7 cellular contexts compared by ENCODE assay signal in the genomic region with DNA sequence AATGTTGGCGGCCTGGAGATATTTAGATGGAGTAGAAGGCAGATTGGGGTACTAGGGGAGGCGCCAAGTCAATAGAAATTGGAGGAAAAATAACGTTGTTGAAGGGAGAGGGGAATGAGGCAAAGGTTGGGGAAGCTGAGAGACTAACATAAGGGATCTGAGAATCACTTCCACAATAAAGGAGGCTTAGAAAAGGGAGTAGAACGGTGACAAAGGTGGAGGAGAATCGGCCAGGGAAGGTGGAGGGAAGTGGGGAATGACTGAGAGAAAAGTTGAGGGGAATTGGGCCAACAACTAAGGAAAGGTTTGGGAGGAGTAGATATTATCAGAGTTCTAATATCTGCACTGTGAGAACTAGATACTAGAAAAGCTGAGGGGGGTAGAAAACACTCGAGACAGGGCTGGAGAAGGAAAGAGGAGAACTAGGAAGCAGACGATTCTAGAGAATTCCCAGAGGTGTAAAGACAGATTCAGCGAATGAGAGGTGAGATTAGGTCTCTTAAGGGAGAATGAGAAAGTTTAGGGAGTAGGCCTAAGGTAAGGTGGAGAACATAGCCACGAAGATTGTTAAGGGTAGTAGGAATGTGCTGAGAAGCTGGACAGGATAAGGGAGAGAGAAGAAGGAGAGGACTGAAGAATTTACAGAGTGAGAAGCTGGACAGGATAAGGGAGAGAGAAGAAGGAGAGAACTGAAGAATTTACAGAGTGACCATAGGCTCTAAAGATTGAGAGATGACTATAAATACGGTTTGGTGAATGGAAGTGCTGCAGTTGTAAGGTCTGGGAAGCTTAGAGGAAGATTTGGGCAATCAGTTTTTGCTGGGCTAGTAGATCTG. TPM values are rescaled to one million over a fixed set of nuclear protein-coding genes. Genes with fewer than 3 reads are reported as not detected.
DNase-seq lines count a peak whose midpoint lies in the region; ATAC-seq and TF ChIP-seq lines count a peak whose summit lies in the region.

No MANE protein-coding gene starts in this region.

- H3K4me1 ChIP-seq in adrenal gland (replicated peaks in 1 of 2) (peaks cover 16 to 50% of the 10 kb centered on the region in 2 donors), thyroid gland (peaks cover 24 to 27% of the 10 kb centered on the region in 2 donors)

- ATAC-seq in HG03565 (IDR thresholded peaks at IDR 0.05; ENCODE audit: unreplicated experiment), result no peak
- no peak for ATAC-seq in HG03469 (IDR thresholded peaks at IDR 0.05; ENCODE audit: unreplicated experiment)
- no peak for ATAC-seq in GM19328 (IDR thresholded peaks at IDR 0.05; ENCODE audit: unreplicated experiment)

- H3K27ac ChIP-seq in HL-60 (replicated peaks), result peak overlapping the region; percentile 61
- peak overlapping the region; percentile 60 to 95 (median 81) for H3K27ac ChIP-seq in adrenal gland
- H3K27ac ChIP-seq in thyroid gland, result peak overlapping the region; percentile 82 to 90 (median 83)

- 15 to 18% (median 16%) methylated on average over 10 of the region's 10 CpGs for WGBS in adrenal gland, 4 donors
- 13 to 14% methylated on average over 10 of the region's 10 CpGs for WGBS in thyroid gland, 2 donors

- TF ChIP-seq CTCF in HL-60 (IDR thresholded peaks at IDR 0.05; ENCODE audit: insufficient read depth, low read length) (no peak), adrenal gland (IDR thresholded peaks at IDR 0.05) (no peak), kidney epithelial cell (IDR thresholded peaks at IDR 0.05; ENCODE audit: insufficient read depth, low read length, poor library complexity, severe bottlenecking) (no peak), thyroid gland (IDR thresholded peaks at IDR 0.05) (no peak)

- TF ChIP-seq POLR2A in adrenal gland (IDR thresholded peaks at IDR 0.05) (no peak), thyroid gland (IDR thresholded peaks at IDR 0.05) (no peak)

- H3K27me3 ChIP-seq in HL-60 (ENCODE audit: insufficient read depth, poor library complexity, severe bottlenecking) (no peaks in the 10 kb centered on the region), adrenal gland (no peaks in the 10 kb centered on the region), kidney epithelial cell (ENCODE audit: control insufficient read depth, insufficient read depth, low read length) (no peaks in the 10 kb centered on the region), thyroid gland (no peaks in the 10 kb centered on the region)

- peaks cover 0 to 11% of the 10 kb centered on the region in 2 donors for H3K36me3 ChIP-seq in adrenal gland (replicated peaks in 1 of 2)
- no peaks in the 10 kb centered on the region for H3K36me3 ChIP-seq in kidney epithelial cell (ENCODE audit: control insufficient read depth, insufficient read depth, low read length)
- H3K36me3 ChIP-seq in thyroid gland, result peaks cover 0 to 8% of the 10 kb centered on the region in 2 donors

- DNase-seq in HL-60 (ENCODE audit: low read depth in 1 of 2, low spot score in 1 of 2) (no peak), adrenal gland (no peak), kidney epithelial cell (ENCODE audit: low read depth) (no peak), thyroid gland (no peak)

- intact Hi-C loops in adrenal gland (cut with DNase I) (no loop called here), thyroid gland (cut with DNase I) (loop anchor here (10.0 kb wide), 1 partner anchor 207 kb away; no protein-coding TSS in a partner anchor)

- H3K9me3 ChIP-seq in adrenal gland (replicated peaks in 1 of 3), result no peaks in the 10 kb centered on the region
- no peaks in the 10 kb centered on the region for H3K9me3 ChIP-seq in thyroid gland

- H3K4me3 ChIP-seq in HL-60 (replicated peaks; ENCODE audit: insufficient read depth, low read length) (peak overlapping the region; percentile 89), adrenal gland (peak overlapping the region; percentile 40 to 93 (median 74)), kidney epithelial cell (ENCODE audit: low read depth, low read length) (peak overlapping the region; percentile 91), thyroid gland (replicated peaks in 1 of 3) (peak overlapping the region; percentile 31 to 70 (median 58))

RNA-seq across cellular contexts. Expression of gene PPME1, which starts 0.8 kb away (rescaled TPM):
- total RNA-seq in adrenal gland (10 to 100 TPM; 31.4 to 71.6 (median 49.1) TPM), kidney epithelial cell (29.2 and 33.4 TPM in 2 replicates), thyroid gland (10 to 100 TPM; 32.3 to 55.3 (median 38.8) TPM)
- polyA plus RNA-seq in adrenal gland, result 10 to 100 TPM; 47.8 to 61.7 (median 48.7) TPM

RNA-seq across cellular contexts. Expression of gene C2CD3, which starts 1.0 kb away (rescaled TPM):
- total RNA-seq in adrenal gland, result 10 to 100 TPM; 20.6 to 42.8 (median 28.4) TPM
- polyA plus RNA-seq in adrenal gland, result 10 to 100 TPM; 14.5 to 23.7 (median 21.7) TPM
- 12.2 and 14.7 TPM in 2 replicates for total RNA-seq in kidney epithelial cell
- total RNA-seq in thyroid gland, result 10 to 100 TPM; 37.8 to 85.8 (median 40.7) TPM
